ENCODE assay signal across 9 cellular contexts in genomic region chrX:31038585-31039326, GRCh38. TPM values are rescaled to one million over a fixed set of nuclear protein-coding genes. Genes with fewer than 3 reads are reported as not detected.
DNase-seq lines count a peak whose midpoint lies in the region; ATAC-seq, FAIRE-seq and TF ChIP-seq lines count a peak whose summit lies in the region.
"Had no signal": no experiment of that assay in that cellular context is flagged by ENCODE, and none has a peak within 500 bp of the region (broad histone marks: within the 10 kb centered on the region; RNA-seq: fewer than 3 reads in every experiment).

No MANE protein-coding gene starts in this region.

- WGBS in H1 (ENCODE audit: extremely low coverage in 1 of 2, insufficient coverage in 1 of 2, insufficient read length in 1 of 2, insufficient replicate concordance in 2 of 2, low coverage in 1 of 2, low lambda C conversion rate in 2 of 2, missing lambda C conversion rate in 1 of 2), 2 experiments, result 40% methylated on average over 5 of the region's 6 CpGs; no CpG with 5 or more reads in 1 of the 2 experiments

- no peak overlapping the region for H3K18ac ChIP-seq in H1 (ENCODE audit: extremely low read depth, low read length)

- H3K23me2 ChIP-seq in H1 (ENCODE audit: low read depth, low read length), result no peaks in the 10 kb centered on the region

- H4K91ac ChIP-seq in H1 (replicated peaks; ENCODE audit: insufficient read length, low read length), result no peak overlapping the region

- TF ChIP-seq RAD21 in H1 (IDR thresholded peaks at IDR 0.05 in 1 of 2, conservative IDR thresholded peaks at IDR 0.05 in 1 of 2; ENCODE audit: low read depth in 2 of 2, low read length in 2 of 2), result peak; percentile 79 to 82

- POLR2A ChIA-PET in BJ (lab: Charles Lee) (no interaction called here), OCI-LY7 (lab: Charles Lee) (interaction anchor here (0.6 to 2.3 kb wide), 4 partner anchors 115 to 382 kb away, joined by 3 to 9 read pairs (median 4); no protein-coding TSS in a partner anchor), H1 (lab: Charles Lee; ENCODE audit: partially characterized antibody) (no interaction called here)

- H2AK5ac ChIP-seq in H1 (ENCODE audit: low read depth, low read length), result no peak overlapping the region

- no peak overlapping the region for H3K4ac ChIP-seq in H1 (replicated peaks; ENCODE audit: insufficient read length, low read depth, low read length)

- H2BK12ac ChIP-seq in H1 (ENCODE audit: low read depth, low read length), result no peak overlapping the region

- no peak for TF ChIP-seq EP300 in H1 (IDR thresholded peaks at IDR 0.05; ENCODE audit: borderline replicate concordance in 1 of 2, low read depth in 2 of 2, low read length in 2 of 2)

- H3K14ac ChIP-seq in H1 (ENCODE audit: insufficient read length), result no peak overlapping the region

- H2AFZ ChIP-seq in OCI-LY7 (ENCODE audit: low read length) (peak overlapping the region; percentile 85), H1 (ENCODE audit: low read length) (no peak overlapping the region)

- no peak overlapping the region for H3K56ac ChIP-seq in H1 (replicated peaks; ENCODE audit: insufficient read length, low read depth, low read length)

- ATAC-seq in HG02884 (IDR thresholded peaks at IDR 0.05; ENCODE audit: unreplicated experiment) (peak; percentile 75), GM21515 (IDR thresholded peaks at IDR 0.05; ENCODE audit: unreplicated experiment) (no peak)

- H3K79me2 ChIP-seq in OCI-LY7 (ENCODE audit: insufficient read depth, low read depth, low read length), result no peaks in the 10 kb centered on the region
- H3K79me2 ChIP-seq in H1 (ENCODE audit: control insufficient read depth in 1 of 2, insufficient read depth in 2 of 2, low read length in 2 of 2), result no peaks in the 10 kb centered on the region

- H3K4me1 ChIP-seq in OCI-LY7 (ENCODE audit: insufficient read depth, low read length, poor library complexity, severe bottlenecking) (peaks cover 24% of the 10 kb centered on the region), H1 (replicated peaks in 1 of 4; ENCODE audit: control insufficient read depth in 3 of 4, insufficient read depth in 4 of 4, low read length in 3 of 4) (no peaks in the 10 kb centered on the region)

- no peak overlapping the region for H3K9ac ChIP-seq in H1 (replicated peaks in 1 of 4; ENCODE audit: extremely low read depth in 1 of 4, low read depth in 3 of 4, low read length in 3 of 4)

- DNase-seq in BJ (ENCODE audit: low read depth) (no peak), GM12891 (ENCODE audit: insufficient read length, low spot score) (no peak), OCI-LY7 (ENCODE audit: low spot score) (peak; percentile 68), H1 (ENCODE audit: low read depth in 1 of 2, low spot score in 2 of 2) (peak in 1 of 2 experiments; percentile 40), myocyte (ENCODE audit: low read depth) (peak; percentile 42), H54 (ENCODE audit: insufficient read length, low spot score) (no peak)

- no peak overlapping the region for H3K27ac ChIP-seq in OCI-LY7 (ENCODE audit: low read depth, low read length, poor library complexity, severe bottlenecking)
- no peak overlapping the region for H3K27ac ChIP-seq in H1 (ENCODE audit: low read depth, low read length)

- no peaks in the 10 kb centered on the region for H3K79me1 ChIP-seq in H1 (ENCODE audit: low read depth, low read length)

- H3K23ac ChIP-seq in H1 (ENCODE audit: insufficient read length), result no peak overlapping the region

- H4K20me1 ChIP-seq in OCI-LY7 (ENCODE audit: insufficient read depth, low read length) (no peaks in the 10 kb centered on the region), H1 (replicated peaks in 1 of 2; ENCODE audit: control insufficient read depth in 1 of 2, insufficient read depth in 2 of 2, low read length in 2 of 2) (no peaks in the 10 kb centered on the region)

- no peaks in the 10 kb centered on the region for H3K9me2 ChIP-seq in OCI-LY7 (ENCODE audit: insufficient read depth, low read length)

- no peak overlapping the region for H2BK120ac ChIP-seq in H1 (replicated peaks; ENCODE audit: low read depth, low read length)

- H4K8ac ChIP-seq in H1 (ENCODE audit: extremely low read depth, insufficient read depth, low read length), result no peak overlapping the region

- peak; percentile 89 for FAIRE-seq in GM12891 (lab: Jason Lieb, UNC)
- FAIRE-seq in H1 (lab: Jason Lieb, UNC), result peak; percentile 94
- no peak for FAIRE-seq in H54 (lab: Jason Lieb, UNC)

- H2BK20ac ChIP-seq in H1 (ENCODE audit: low read length), result no peak overlapping the region

- H3K36me3 ChIP-seq in BJ (ENCODE audit: control insufficient read depth, insufficient read depth, low read length), result no peaks in the 10 kb centered on the region
- H3K36me3 ChIP-seq in OCI-LY7 (ENCODE audit: insufficient read depth, low read length), result no peaks in the 10 kb centered on the region
- no peaks in the 10 kb centered on the region for H3K36me3 ChIP-seq in H1 (ENCODE audit: control insufficient read depth in 2 of 4, insufficient read depth in 4 of 4, low read length in 3 of 4)

- CTCF ChIA-PET in BJ (lab: Yijun Ruan, JAX) (interaction anchor here (0.6 to 5.7 kb wide), 9 partner anchors 9 to 1094 kb away, joined by 3 to 87 read pairs (median 4); no protein-coding TSS in a partner anchor), OCI-LY7 (lab: Charles Lee; ENCODE audit: unreplicated experiment) (interaction anchor here (0.7 to 2.9 kb wide), 6 partner anchors 31 to 618 kb away, joined by 3 to 14 read pairs (median 4); no protein-coding TSS in a partner anchor), H1 (lab: Charles Lee; ENCODE audit: partially characterized antibody) (interaction anchor here (0.6 to 3.7 kb wide), 41 partner anchors 9 to 1248 kb away, joined by 3 to 24 read pairs (median 3); no protein-coding TSS in a partner anchor)

- intact Hi-C loops in OCI-LY7 (cut with micrococcal nuclease; ENCODE audit: unreplicated experiment), result loop anchor here (1.0 kb wide), 3 partner anchors 176 to 620 kb away; no protein-coding TSS in a partner anchor

- TF ChIP-seq POLR2A in GM12891 (IDR thresholded peaks at IDR 0.05; ENCODE audit: low read depth, low read length) (no peak), H1 (IDR thresholded peaks at IDR 0.05; ENCODE audit: control extremely low read depth in 1 of 2, low read depth in 2 of 2, low read length in 2 of 2) (no peak), H54 (IDR thresholded peaks at IDR 0.05; ENCODE audit: low read depth, low read length) (no peak)

- no peak overlapping the region for H2BK15ac ChIP-seq in H1 (ENCODE audit: low read length)

- no TSS peak for BruUV-seq in OCI-LY7 (replicated peaks; lab: Mats Ljungman, UMichigan)

- H3K9me3 ChIP-seq in OCI-LY7 (ENCODE audit: low read length) (no peaks in the 10 kb centered on the region), H1 (ENCODE audit: insufficient read depth in 2 of 2, low read depth in 1 of 2, low read length in 1 of 2) (no peaks in the 10 kb centered on the region)

- no peak overlapping the region for H2BK5ac ChIP-seq in H1 (ENCODE audit: low read depth, low read length)

- H3K27me3 ChIP-seq in BJ (ENCODE audit: control insufficient read depth, insufficient read depth, low read length), result no peaks in the 10 kb centered on the region
- H3K27me3 ChIP-seq in H1 (replicated peaks in 1 of 4; ENCODE audit: control insufficient read depth in 3 of 4, extremely low read depth in 1 of 4, insufficient read depth in 3 of 4, low read length in 3 of 4), result no peaks in the 10 kb centered on the region

- TF ChIP-seq CTCF in BJ (IDR thresholded peaks at IDR 0.05; ENCODE audit: insufficient read depth, low read depth, low read length) (peak; percentile 61), OCI-LY7 (conservative IDR thresholded peaks at IDR 0.05; ENCODE audit: low read length) (peak; percentile 84), H1 (IDR thresholded peaks at IDR 0.05; ENCODE audit: control extremely low read depth in 1 of 3, insufficient read depth in 1 of 3, low read depth in 1 of 3, low read length in 3 of 3) (peak in 2 of 3 experiments; percentile 45 to 53; a peak in 3 of 4 replicates)

- no peak overlapping the region for H4K5ac ChIP-seq in H1 (ENCODE audit: insufficient read length, low read depth, low read length)

- H3K4me2 ChIP-seq in OCI-LY7 (ENCODE audit: low read length), result peak overlapping the region; percentile 42
- H3K4me2 ChIP-seq in H1 (ENCODE audit: insufficient read depth in 1 of 2, low read depth in 2 of 2, low read length in 2 of 2), result no peak overlapping the region

- H3K4me3 ChIP-seq in BJ (ENCODE audit: low read depth, low read length), result no peak overlapping the region
- H3K4me3 ChIP-seq in OCI-LY7 (ENCODE audit: low read depth, low read length, poor library complexity, severe bottlenecking), result no peak overlapping the region
- H3K4me3 ChIP-seq in H1 (ENCODE audit: extremely low read depth in 1 of 4, insufficient read depth in 2 of 4, low read depth in 3 of 4, low read length in 4 of 4), result no peak overlapping the region

TF ChIP-seq in GM12891, 5 proteins besides CTCF, POLR2A, EP300 and RAD21:
- no peak for TF ChIP-seq PAX5 (IDR thresholded peaks at IDR 0.05; ENCODE audit: insufficient read depth, low read length, severe bottlenecking)
- no peak for TF ChIP-seq TAF1 (IDR thresholded peaks at IDR 0.05; ENCODE audit: low read depth, low read length)
- no peak for TF ChIP-seq POLR2AphosphoS5 (IDR thresholded peaks at IDR 0.05; ENCODE audit: low read depth, low read length)
- no peak for TF ChIP-seq POU2F2 (IDR thresholded peaks at IDR 0.05; ENCODE audit: low read depth, low read length)
- no peak for TF ChIP-seq SPI1 (IDR thresholded peaks at IDR 0.05; ENCODE audit: low read depth, low read length)
TF ChIP-seq in GM12891: peak in this region for 0.

TF ChIP-seq in H1, 55 proteins besides CTCF, POLR2A, EP300 and RAD21:
- TF ChIP-seq, protein P1, sequence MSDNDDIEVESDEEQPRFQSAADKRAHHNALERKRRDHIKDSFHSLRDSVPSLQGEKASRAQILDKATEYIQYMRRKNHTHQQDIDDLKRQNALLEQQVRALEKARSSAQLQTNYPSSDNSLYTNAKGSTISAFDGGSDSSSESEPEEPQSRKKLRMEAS (IDR thresholded peaks at IDR 0.05), result no peak
- no peak for TF ChIP-seq RBBP5 (IDR thresholded peaks at IDR 0.05; ENCODE audit: borderline replicate concordance, low read depth, low read length)
- TF ChIP-seq SUZ12 (IDR thresholded peaks at IDR 0.05; ENCODE audit: low read length), result no peak

RNA-seq across cellular contexts. Expression of gene FTHL17, which starts 33.1 kb away (rescaled TPM):
- polyA plus RNA-seq in BJ (2011; rRNA removed), result not detected in 2 replicates
- not detected in 2 replicates for polyA minus RNA-seq in BJ (2011; rRNA and poly(A)+ RNA removed)
- polyA plus RNA-seq in GM12891 (2012; ENCODE audit: low read depth, missing spikeins), result not detected
- total RNA-seq in OCI-LY7 (2014; rRNA removed; shearing (Covaris generic)), result not detected in 2 replicates
- total RNA-seq in OCI-LY7 (2022), result not detected in 2 replicates
- not detected in 2 replicates for total RNA-seq in H1 (2021; fragmentation: NEBNext Ultra II Directional; extraction: Animal tissue kit (Norgen Biotek cat#: 25700))
- not detected in 2 replicates for polyA plus RNA-seq in H1 (2011; rRNA removed)
- polyA plus RNA-seq in H1 (2011; cell fraction: cytosol; rRNA removed), result not detected
- polyA plus RNA-seq in H1 (2011; cell fraction: nucleus; rRNA removed), result not detected
- polyA plus RNA-seq in H1 (2012, experiment 1 of 2), result not detected in 4 replicates
- polyA plus RNA-seq in H1 (2012, experiment 2 of 2), result not detected
- polyA plus RNA-seq in H1 (2013, experiment 1 of 2), result not detected
- polyA plus RNA-seq in H1 (2013, experiment 2 of 2), result not detected
- polyA minus RNA-seq in H1 (2011; rRNA and poly(A)+ RNA removed), result not detected in 2 replicates
- not detected for polyA minus RNA-seq in H1 (2011; cell fraction: cytosol; rRNA and poly(A)+ RNA removed)
- not detected for polyA minus RNA-seq in H1 (2011; cell fraction: nucleus; rRNA and poly(A)+ RNA removed)
- total RNA-seq in myocyte, result not detected in 2 replicates
- polyA plus RNA-seq in myocyte (2012), result not detected
- total RNA-seq: T-helper 1 cell treated with Interleukin-12 subunit alpha and Interleukin-12 subunit beta and Interleukin-4 antibody, amounts not matched to agents 30 ng/mL and 1 ng/mL, for 36 hours had no signal

Comparison
In these comparisons a context has a peak if more than half of its experiments do, and no peak if none do; other contexts are left out.
1. DNase-seq: peak in OCI-LY7 (single experiment) and myocyte (single experiment); none in BJ (single experiment), GM12891 (single experiment) and H54 (single experiment).
2. Peak in every context shown above with its lines, with median percentiles within 50 percentile points of each other: CTCF ChIP-seq.